Comparison of ENCODE assay signal across 8 cellular contexts in genomic region chr13:29849731-29850212, GRCh38. TPM values are rescaled to one million over a fixed set of nuclear protein-coding genes. Genes with fewer than 3 reads are reported as not detected.
DNase-seq lines count a peak whose midpoint lies in the region; ATAC-seq and TF ChIP-seq lines count a peak whose summit lies in the region.

No MANE protein-coding gene starts in this region.

- H3K4me1 ChIP-seq in liver (ENCODE audit: control insufficient read depth in 4 of 4, insufficient read depth in 4 of 4, low read length in 3 of 4) = peaks cover 0 to 16% (median 10%) of the 10 kb centered on the region in 4 donors

- H3K27me3 ChIP-seq in WERI-Rb-1 (ENCODE audit: insufficient read depth, low read depth, severe bottlenecking) (no peaks in the 10 kb centered on the region), dorsolateral prefrontal cortex (no peaks in the 10 kb centered on the region), liver (ENCODE audit: control insufficient read depth in 4 of 4, insufficient read depth in 4 of 4, low read length in 3 of 4) (no peaks in the 10 kb centered on the region)

- intact Hi-C loops in dorsolateral prefrontal cortex (cut with DNase I) = loop anchor here (1.0 to 10.0 kb wide), 8 partner anchors 38 to 615 kb away; partner anchors contain the start of genes HMGB1 (in 1 of the 2) and SLC7A1 (in 1 of the 2)

- H3K27ac ChIP-seq in WERI-Rb-1 (peak overlapping the region; percentile 92), dorsolateral prefrontal cortex (peak overlapping the region; percentile 93 to 100 (median 99)), liver (ENCODE audit: low read depth in 1 of 2, low read length in 2 of 2) (peak overlapping the region; percentile 100)

- H3K36me3 ChIP-seq in WERI-Rb-1 = no peaks in the 10 kb centered on the region
- no peaks in the 10 kb centered on the region for H3K36me3 ChIP-seq in liver (ENCODE audit: control insufficient read depth in 4 of 4, insufficient read depth in 3 of 4, low read depth in 1 of 4, low read length in 3 of 4)

- under 1% methylated on average over 50 of the region's 50 CpGs for WGBS in liver

- peak; percentile 29 for DNase-seq in WERI-Rb-1
- peak; percentile 38 to 77 (median 50) for DNase-seq in dorsolateral prefrontal cortex
- peak; percentile 7 to 12 for DNase-seq in stimulated activated CD4-positive, alpha-beta T cell treated with anti-CD3 and anti-CD28 coated beads, Interleukin-4, amount 100 ng/mL, for 4 hours
- DNase-seq in NCI-H1436 treated with DMSO at 0.1 percent for 48 hours (lab: John Stamatoyannopoulos, UW) = no peak

- TF ChIP-seq CTCF in WERI-Rb-1 (IDR thresholded peaks at IDR 0.05; ENCODE audit: low read depth, low read length) (no peak), dorsolateral prefrontal cortex (IDR thresholded peaks at IDR 0.05 in 54 of 56, conservative IDR thresholded peaks at IDR 0.05 in 2 of 56; ENCODE audit: low read depth in 1 of 56, partially characterized antibody in 56 of 56) (peak in 5 of 56 donors; percentile 2 to 15 (median 6)), liver (IDR thresholded peaks at IDR 0.05; ENCODE audit: low read depth, low read length, missing input control) (no peak)

- peak; percentile 31 for ATAC-seq in GM21576 (IDR thresholded peaks at IDR 0.05; ENCODE audit: unreplicated experiment)

- TF ChIP-seq RAD21 in Ishikawa (IDR thresholded peaks at IDR 0.05; ENCODE audit: low read depth) (no peak), liver (IDR thresholded peaks at IDR 0.05) (no peak)

- H3K4me3 ChIP-seq in GM08714 (ENCODE audit: low read length) (peak overlapping the region; percentile 81), WERI-Rb-1 (ENCODE audit: low read depth, low read length) (peak overlapping the region; percentile 76), dorsolateral prefrontal cortex (peak overlapping the region; percentile 57 to 97 (median 88)), liver (ENCODE audit: low read depth in 1 of 3, low read length in 3 of 3) (peak overlapping the region; percentile 81 to 90 (median 85))

- H3K9me3 ChIP-seq in WERI-Rb-1 (ENCODE audit: severe bottlenecking) = no peaks in the 10 kb centered on the region
- H3K9me3 ChIP-seq in liver (ENCODE audit: control insufficient read depth in 4 of 4, low read length in 3 of 4) = no peaks in the 10 kb centered on the region

- TF ChIP-seq EP300 in Ishikawa (IDR thresholded peaks at IDR 0.05; ENCODE audit: borderline replicate concordance) = no peak

- H3K9ac ChIP-seq in liver (ENCODE audit: low read depth in 1 of 2, low read length in 2 of 2) = peak overlapping the region; percentile 91 to 98

TF ChIP-seq in Ishikawa, 13 proteins besides CTCF, POLR2A, EP300 and RAD21:
- peak; percentile 60; the same call in 1 of the 2 replicates for TF ChIP-seq MAX (IDR thresholded peaks at IDR 0.05)
- no peak for TF ChIP-seq YY1 (IDR thresholded peaks at IDR 0.05; ENCODE audit: low read depth)

TF ChIP-seq in liver, 16 proteins besides CTCF, POLR2A, EP300 and RAD21:
- TF ChIP-seq SP1 (IDR thresholded peaks at IDR 0.05) = no peak
- no peak for TF ChIP-seq REST (IDR thresholded peaks at IDR 0.05)
- no peak for TF ChIP-seq RXRA (IDR thresholded peaks at IDR 0.05)
- no peak for TF ChIP-seq NR2F2 (IDR thresholded peaks at IDR 0.05)
- TF ChIP-seq YY1 (IDR thresholded peaks at IDR 0.05) = no peak
- TF ChIP-seq HNF4A (conservative IDR thresholded peaks at IDR 0.05) = no peak
- TF ChIP-seq ZBTB33 (IDR thresholded peaks at IDR 0.05) = no peak
- TF ChIP-seq JUND (IDR thresholded peaks at IDR 0.05) = no peak
- no peak for TF ChIP-seq FOXA1 (IDR thresholded peaks at IDR 0.05)
- no peak for TF ChIP-seq GABPA (IDR thresholded peaks at IDR 0.05 in 1 of 2, conservative IDR thresholded peaks at IDR 0.05 in 1 of 2)
- TF ChIP-seq FOXA2 (IDR thresholded peaks at IDR 0.05) = no peak
- no peak for TF ChIP-seq ATF3 (IDR thresholded peaks at IDR 0.05)
- no peak for TF ChIP-seq EGR1 (IDR thresholded peaks at IDR 0.05; ENCODE audit: low read depth in 2 of 2)
- TF ChIP-seq HNF4G (IDR thresholded peaks at IDR 0.05) = no peak
- no peak for TF ChIP-seq TAF1 (conservative IDR thresholded peaks at IDR 0.05)
- no peak for TF ChIP-seq MAX (IDR thresholded peaks at IDR 0.05)

RNA-seq across cellular contexts. Expression of gene UBL3, which starts 0.6 kb away (rescaled TPM):
- total RNA-seq in dorsolateral prefrontal cortex (100 to 1,000 TPM in 1 of 120 experiments, 10 to 100 TPM in 119; 53.7 to 110 (median 72.5) TPM), liver (10 to 100 TPM; 15.7 to 21.3 TPM)
- 10 to 100 TPM; 13.9 to 16.1 TPM for polyA plus RNA-seq in liver
